In genomic region chr2:3703236-3703682, GRCh38 we compare ENCODE assay signal across 21 cellular contexts. TPM values are rescaled to one million over a fixed set of nuclear protein-coding genes. Genes with fewer than 3 reads are reported as not detected.
A peak's percentile ranks its signal among the peaks of the same experiment; 100 is the strongest.
DNase-seq lines count a peak whose midpoint lies in the region; ATAC-seq and TF ChIP-seq lines count a peak whose summit lies in the region.
"Had no signal": no experiment of that assay in that cellular context is flagged by ENCODE, and none has a peak within 500 bp of the region (broad histone marks: within the 10 kb centered on the region; RNA-seq: fewer than 3 reads in every experiment).

A gene with protein sequence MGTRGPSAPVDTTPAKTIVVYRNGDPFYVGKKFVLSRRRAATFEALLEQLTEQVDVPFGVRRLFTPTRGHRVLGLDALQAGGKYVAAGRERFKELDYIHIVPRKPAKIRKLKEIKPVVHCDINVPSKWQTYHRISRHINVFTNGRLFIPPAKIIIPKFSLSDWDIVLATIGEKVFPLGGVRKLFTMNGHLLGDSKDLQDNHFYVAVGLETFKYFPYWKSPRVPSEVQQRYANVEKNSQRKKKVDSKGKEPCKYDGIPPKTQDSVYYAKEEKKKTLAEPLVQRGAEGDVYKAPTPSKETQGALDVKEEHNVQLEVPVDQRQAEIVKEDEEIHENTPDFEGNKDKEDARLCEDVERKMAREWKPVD (plus strand): TSS chr2:3703575. CDS start chr2:3703752, 177 bp downstream.

- no peaks in the 10 kb centered on the region for H3K4me1 ChIP-seq in HCT116 (ENCODE audit: control insufficient read depth in 1 of 2, insufficient read depth in 2 of 2, low read length in 2 of 2)
- peaks cover 4 to 20% of the 10 kb centered on the region in 2 donors for H3K4me1 ChIP-seq in ascending aorta
- H3K4me1 ChIP-seq in stomach: peaks cover 0 to 16% (median 7%) of the 10 kb centered on the region in 4 donors

- no peaks in the 10 kb centered on the region for H3K9me2 ChIP-seq in HCT116 (ENCODE audit: insufficient read depth)

- H3K79me2 ChIP-seq in HCT116 (ENCODE audit: insufficient read depth, low read length): no peaks in the 10 kb centered on the region

- no peak within 1 kb of the TSS for H3K27ac ChIP-seq in HCT116 (ENCODE audit: low read depth, low read length)
- H3K27ac ChIP-seq in ascending aorta: no peak within 1 kb of the TSS
- no peak within 1 kb of the TSS for H3K27ac ChIP-seq in stomach
- H3K27ac ChIP-seq: KMS-11, neutrophil, transverse colon had no signal

- no peak within 1 kb of the TSS for H3K4me3 Mint-ChIP-seq in chondrocyte (ENCODE audit: unreplicated experiment)
- H3K4me3 Mint-ChIP-seq: central memory CD8-positive, alpha-beta T cell had no signal

- RAD21 ChIA-PET in HCT116 (lab: Charles Lee; ENCODE audit: low non-redundant PET in 1 of 2, low total read pairs in 2 of 2, uncharacterized antibody in 2 of 2, unreplicated experiment in 2 of 2): no interaction called here

- no peak for TF ChIP-seq CTCF in HCT116 (IDR thresholded peaks at IDR 0.05 in 2 of 3, conservative IDR thresholded peaks at IDR 0.05 in 1 of 3; ENCODE audit: borderline replicate concordance in 1 of 3, insufficient read depth in 1 of 3, low read depth in 2 of 3, low read length in 2 of 3)
- no peak for TF ChIP-seq CTCF in ascending aorta (IDR thresholded peaks at IDR 0.05)
- no peak for TF ChIP-seq CTCF in stomach (IDR thresholded peaks at IDR 0.05)
- no peak for TF ChIP-seq CTCF in chondrocyte (IDR thresholded peaks at IDR 0.05)
- TF ChIP-seq CTCF in omental fat pad (IDR thresholded peaks at IDR 0.05): no peak

- H3K27ac Mint-ChIP-seq in chondrocyte (ENCODE audit: unreplicated experiment): no peak within 1 kb of the TSS

- POLR2A ChIA-PET in HCT116 (lab: Charles Lee): no interaction called here

- intact Hi-C loops in HCT116 (cut with micrococcal nuclease) (no loop called here), ascending aorta (cut with DNase I) (no loop called here), stomach (cut with DNase I; ENCODE audit: low total_unique reads) (no loop called here)

- no peak within 1 kb of the TSS for H3K4me2 ChIP-seq in HCT116 (ENCODE audit: low read length)
- H3K4me2 ChIP-seq: KMS-11 had no signal

- peaks cover 40% of the 10 kb centered on the region for H3K4me1 Mint-ChIP-seq in chondrocyte (ENCODE audit: low read depth)
- H3K4me1 Mint-ChIP-seq: central memory CD8-positive, alpha-beta T cell had no signal

- DNase-seq in HCT116 (ENCODE audit: low read depth, low spot score): no peak
- no peak for DNase-seq in ascending aorta (ENCODE audit: low spot score in 2 of 2)
- peak; percentile 29 for DNase-seq in iPS-NIHi7 (ENCODE audit: extremely low spot score)
- DNase-seq in stomach: no peak
- DNase-seq in DMS 273 (lab: John Stamatoyannopoulos, UW; ENCODE audit: unreplicated experiment): no peak
- DNase-seq in chondrocyte (ENCODE audit: low spot score): no peak
- no peak for DNase-seq in omental fat pad (ENCODE audit: low spot score)
- DNase-seq: activated CD4-positive, alpha-beta T cell treated with anti-CD3 and anti-CD28 coated beads for 4 hours; activated effector memory CD4-positive, alpha-beta T cell treated with Interleukin-2 at 50 U/mL for 16 hours; effector memory CD4-positive, alpha-beta T cell; head of caudate nucleus; midbrain; NCI-H2081 treated with DMSO at 0.1 percent for 48 hours; transverse colon had no signal

- H3K9me3 ChIP-seq in HCT116 (ENCODE audit: control insufficient read depth in 1 of 2, insufficient read depth in 1 of 2, low read depth in 1 of 2, low read length in 2 of 2): no peaks in the 10 kb centered on the region
- no peaks in the 10 kb centered on the region for H3K9me3 ChIP-seq in ascending aorta
- H3K9me3 ChIP-seq in stomach: no peaks in the 10 kb centered on the region
- H3K9me3 ChIP-seq: neutrophil, transverse colon had no signal

- H3K4me3 ChIP-seq in HCT116 (replicated peaks in 1 of 2; ENCODE audit: low read depth in 1 of 2, low read length in 2 of 2) (no peak within 1 kb of the TSS), ascending aorta (peak within 1 kb of the TSS; percentile 44 to 56), stomach (peak within 1 kb of the TSS; percentile 10 to 33 (median 14))
- H3K4me3 ChIP-seq: transverse colon had no signal

- H3K27me3 ChIP-seq in HCT116 (ENCODE audit: insufficient read depth, low read length) (peaks cover 11% of the 10 kb centered on the region), ascending aorta (no peaks in the 10 kb centered on the region), stomach (peaks cover 9 to 55% (median 20%) of the 10 kb centered on the region in 3 donors)

- H3K9ac ChIP-seq in HCT116 (ENCODE audit: low read length): no peak within 1 kb of the TSS
- H3K9ac ChIP-seq: KMS-11 had no signal

- peaks cover 34% of the 10 kb centered on the region for H3K27me3 Mint-ChIP-seq in chondrocyte (ENCODE audit: low read depth)

- ATAC-seq in HCT116: 0 out of 2 replicates have a peak, but pooled peaks have one; percentile 9
- ATAC-seq in omental fat pad (ENCODE audit: low FRiP score): no peak

- peaks cover 4% of the 10 kb centered on the region for H3K36me3 Mint-ChIP-seq in chondrocyte (ENCODE audit: low read depth)

- H3K9me3 Mint-ChIP-seq in chondrocyte (ENCODE audit: low read depth): no peaks in the 10 kb centered on the region
- H3K9me3 Mint-ChIP-seq: central memory CD8-positive, alpha-beta T cell had no signal

- H3K36me3 ChIP-seq in HCT116 (ENCODE audit: control insufficient read depth in 1 of 2, insufficient read depth in 2 of 2, low read length in 2 of 2) (no peaks in the 10 kb centered on the region), ascending aorta (no peaks in the 10 kb centered on the region), stomach (no peaks in the 10 kb centered on the region)
- H3K36me3 ChIP-seq: neutrophil, transverse colon had no signal

- no peak for TF ChIP-seq RAD21 in HCT116 (IDR thresholded peaks at IDR 0.05; ENCODE audit: low read depth)

- BruUV-seq in HCT116 (replicated peaks; lab: Mats Ljungman, UMichigan): no TSS peak

- CTCF ChIA-PET in HCT116 (lab: Charles Lee): no interaction called here

- no peak for TF ChIP-seq EP300 in stomach (IDR thresholded peaks at IDR 0.05)

- TF ChIP-seq POLR2A in HCT116 (IDR thresholded peaks at IDR 0.05; ENCODE audit: borderline replicate concordance, extremely low read depth, insufficient read depth, insufficient read length) (no peak), stomach (IDR thresholded peaks at IDR 0.05) (no peak)

- H2AFZ ChIP-seq in HCT116 (ENCODE audit: low read depth, low read length, poor library complexity, severe bottlenecking): no peak within 1 kb of the TSS

- 8 to 15% (median 12%) methylated on average over 28 to 48 of the region's 48 CpGs for WGBS in stomach, 5 donors

- no peaks in the 10 kb centered on the region for H4K20me1 ChIP-seq in HCT116 (ENCODE audit: insufficient read depth)

TF ChIP-seq in HCT116, 20 proteins besides CTCF, POLR2A, EP300 and RAD21:
- TF ChIP-seq EZH2phosphoT487 (IDR thresholded peaks at IDR 0.05; ENCODE audit: borderline replicate concordance): no peak
- no peak for TF ChIP-seq YY1 (IDR thresholded peaks at IDR 0.05; ENCODE audit: extremely low read depth, insufficient replicate concordance, low read depth, low read length)
- no peak for TF ChIP-seq ZFX (IDR thresholded peaks at IDR 0.05)
- no peak for TF ChIP-seq FOSL1 (IDR thresholded peaks at IDR 0.05; ENCODE audit: low read depth)
- TF ChIP-seq EZH2 (IDR thresholded peaks at IDR 0.05): no peak
- TF ChIP-seq JUND (IDR thresholded peaks at IDR 0.05): no peak
- no peak for TF ChIP-seq ELF1 (IDR thresholded peaks at IDR 0.05; ENCODE audit: borderline replicate concordance, low read depth)

RNA-seq across cellular contexts. Expression of the gene that starts here (rescaled TPM):
- total RNA-seq in HCT116 (2021; ENCODE audit: unreplicated experiment) (not detected), ascending aorta (2.4 TPM), stomach (not detected), chondrocyte (not detected in 3 replicates), omental fat pad (1 to 10 TPM in 1 of 4 donors, under 1 TPM in 1, not detected in 2; 0.31 to 1.4 TPM)
- polyA plus RNA-seq in HCT116 (2012): not detected in 2 replicates
- polyA plus RNA-seq in stomach: not detected
- total RNA-seq: fibroblast of lung, kidney epithelial cell, NCI-H460, transverse colon had no signal
- polyA plus RNA-seq: BJ, fibroblast of lung had no signal

Comparison
In these comparisons a context has a peak if more than half of its experiments do, and no peak if none do; other contexts are left out.
1. Peak in ATAC-seq in HCT116; RNA of the gene not detected or under 1 TPM.
2. H3K4me3 ChIP-seq: peak in ascending aorta (2 of 2) and stomach (4 of 4); none in HCT116 (0 of 2).